ENCODE assay signal across 20 cellular contexts in the genomic region with DNA sequence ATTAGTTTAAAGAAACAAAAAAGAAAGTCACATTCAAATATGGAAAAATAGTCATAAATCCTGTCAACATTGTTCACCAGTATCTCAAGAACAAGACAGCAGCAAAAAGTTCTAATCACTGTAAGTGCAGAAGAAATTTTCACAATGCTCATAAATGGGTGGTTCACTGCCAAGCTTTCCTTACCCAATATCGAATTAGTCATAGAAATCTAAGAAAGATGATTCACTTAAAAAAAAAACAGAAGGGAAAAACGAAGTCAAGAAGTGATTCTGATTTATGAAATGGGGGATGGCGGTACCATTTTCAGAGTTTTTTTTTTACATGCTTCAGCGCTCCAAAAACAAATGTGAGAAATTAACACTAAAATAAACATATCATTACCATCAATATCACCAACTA.
DNase-seq lines count a peak whose midpoint lies in the region; ATAC-seq, FAIRE-seq and TF ChIP-seq lines count a peak whose summit lies in the region.
"Had no signal": no experiment of that assay in that cellular context is flagged by ENCODE, and none has a peak within 500 bp of the region (broad histone marks: within the 10 kb centered on the region; RNA-seq: fewer than 3 reads in every experiment).

No MANE protein-coding gene starts in this region.

- no peak overlapping the region for H3K4me2 ChIP-seq in astrocyte (ENCODE audit: low read length)

- no peak for ATAC-seq in GM18858 (IDR thresholded peaks at IDR 0.05; ENCODE audit: unreplicated experiment)

- no peaks in the 10 kb centered on the region for H3K36me3 ChIP-seq in astrocyte (ENCODE audit: insufficient read depth, low read length)
- H3K36me3 ChIP-seq: colonic mucosa, thoracic aorta had no signal

- H3K36me3 Mint-ChIP-seq in HFFc6 (ENCODE audit: low read depth) (peaks cover 21% of the 10 kb centered on the region), astrocyte (ENCODE audit: low read depth, unreplicated experiment) (peaks cover 10% of the 10 kb centered on the region), nephron progenitor cell (ENCODE audit: low read depth) (peaks cover 56% of the 10 kb centered on the region)
- peaks cover 49% of the 10 kb centered on the region for H3K36me3 Mint-ChIP-seq in activated naive CD8-positive, alpha-beta T cell treated with anti-CD3 and anti-CD28 coated beads for 36 hours

- DNase-seq in ACHN (peak; percentile 19), HFFc6 (peak; percentile 52), astrocyte (ENCODE audit: low read depth) (peak; percentile 79), foreskin fibroblast (peak; percentile 45 to 79), substantia nigra (lab: John Stamatoyannopoulos, UW) (no peak), nephron progenitor cell (no peak)
- no peak for DNase-seq in activated naive CD8-positive, alpha-beta T cell treated with anti-CD3 and anti-CD28 coated beads for 36 hours
- DNase-seq: activated CD4-positive, CD25-positive, alpha-beta regulatory T cell; colonic mucosa; DMS79; foreskin melanocyte; NCI-H1417; NCI-H345; posterior cingulate gyrus; stimulated activated CD4-positive, alpha-beta T cell treated with anti-CD3 and anti-CD28 coated beads, Interleukin-15, amount 100 ng/mL, for 24 hours; SW 1271 had no signal

- H3K4me1 Mint-ChIP-seq in HFFc6 (ENCODE audit: low read depth) (peaks cover 21% of the 10 kb centered on the region), astrocyte (ENCODE audit: low read depth, unreplicated experiment) (no peaks in the 10 kb centered on the region), nephron progenitor cell (no peaks in the 10 kb centered on the region)
- H3K4me1 Mint-ChIP-seq in activated naive CD8-positive, alpha-beta T cell treated with anti-CD3 and anti-CD28 coated beads for 36 hours, result no peaks in the 10 kb centered on the region
- H3K4me1 Mint-ChIP-seq: activated naive CD4-positive, alpha-beta T cell treated with anti-CD3 and anti-CD28 coated beads, Interleukin-2, amount 50 U/mL, for 24 hours had no signal

- FAIRE-seq in astrocyte (lab: Jason Lieb, UNC), result no peak
- FAIRE-seq: GM12891 had no signal

- H3K79me2 ChIP-seq in astrocyte (ENCODE audit: insufficient read depth, low read length), result peaks cover 6% of the 10 kb centered on the region

- peaks cover 5% of the 10 kb centered on the region for H4K20me1 ChIP-seq in astrocyte (ENCODE audit: insufficient read depth, low read length)

- H3K9me3 ChIP-seq in astrocyte (ENCODE audit: insufficient read depth, low read depth, low read length), result no peaks in the 10 kb centered on the region
- H3K9me3 ChIP-seq: colonic mucosa had no signal

- H3K4me1 ChIP-seq in astrocyte (ENCODE audit: insufficient read depth, low read length), result no peaks in the 10 kb centered on the region

- TF ChIP-seq CTCF in HFFc6 (IDR thresholded peaks at IDR 0.05) (no peak), astrocyte (IDR thresholded peaks at IDR 0.05; ENCODE audit: insufficient read depth, low read depth, low read length) (no peak), foreskin fibroblast (IDR thresholded peaks at IDR 0.05; ENCODE audit: low read depth, low read length) (no peak), nephron progenitor cell (IDR thresholded peaks at IDR 0.05) (no peak)

- H3K9me3 Mint-ChIP-seq in HFFc6 (peaks cover 12% of the 10 kb centered on the region; the same call in 1 of the 2 replicates), astrocyte (ENCODE audit: unreplicated experiment) (peaks cover 16% of the 10 kb centered on the region), nephron progenitor cell (peaks cover 49% of the 10 kb centered on the region)
- peaks cover 29% of the 10 kb centered on the region for H3K9me3 Mint-ChIP-seq in activated naive CD8-positive, alpha-beta T cell treated with anti-CD3 and anti-CD28 coated beads for 36 hours

- H3K4me3 ChIP-seq in astrocyte (ENCODE audit: insufficient read depth, low read depth, low read length), result no peak overlapping the region
- no peak overlapping the region for H3K4me3 ChIP-seq in foreskin fibroblast (ENCODE audit: low read depth in 1 of 2, low read length in 2 of 2)
- H3K4me3 ChIP-seq: colonic mucosa, thoracic aorta had no signal

- in situ Hi-C loops in ACHN (cut with HindIII; ENCODE audit: low pct_ligation_motif_present, low pct_unique_long_range_greater_than_20kb, low sequenced_read_pairs), result no loop called here

- H3K27me3 Mint-ChIP-seq in HFFc6 (ENCODE audit: insufficient read depth), result no peaks in the 10 kb centered on the region; the same call in 1 of the 2 replicates
- H3K27me3 Mint-ChIP-seq in astrocyte (ENCODE audit: low read depth, unreplicated experiment), result no peaks in the 10 kb centered on the region
- no peaks in the 10 kb centered on the region for H3K27me3 Mint-ChIP-seq in activated naive CD8-positive, alpha-beta T cell treated with anti-CD3 and anti-CD28 coated beads for 36 hours
- H3K27me3 Mint-ChIP-seq in nephron progenitor cell (ENCODE audit: low read depth, poor library complexity), result no peaks in the 10 kb centered on the region
- H3K27me3 Mint-ChIP-seq: activated naive CD4-positive, alpha-beta T cell treated with anti-CD3 and anti-CD28 coated beads, Interleukin-2, amount 50 U/mL, for 24 hours had no signal

- H3K27ac ChIP-seq in astrocyte (ENCODE audit: low read depth, low read length), result no peak overlapping the region
- no peak overlapping the region for H3K27ac ChIP-seq in substantia nigra (ENCODE audit: low read depth, low read length, poor library complexity, severe bottlenecking)
- H3K27ac ChIP-seq: colonic mucosa, thoracic aorta had no signal

- no peak overlapping the region for H2AFZ ChIP-seq in astrocyte (ENCODE audit: low read depth, low read length)

- H3K27me3 ChIP-seq in astrocyte (ENCODE audit: insufficient read depth, low read length), result no peaks in the 10 kb centered on the region
- H3K27me3 ChIP-seq: colonic mucosa had no signal

- H3K9ac ChIP-seq in astrocyte (ENCODE audit: low read length), result no peak overlapping the region

- H3K4me3 Mint-ChIP-seq in HFFc6 (peak overlapping the region; percentile 56), astrocyte (ENCODE audit: unreplicated experiment) (no peak overlapping the region), nephron progenitor cell (no peak overlapping the region)
- H3K4me3 Mint-ChIP-seq in activated naive CD8-positive, alpha-beta T cell treated with anti-CD3 and anti-CD28 coated beads for 36 hours, result no peak overlapping the region
- H3K4me3 Mint-ChIP-seq: activated naive CD4-positive, alpha-beta T cell treated with anti-CD3 and anti-CD28 coated beads, Interleukin-2, amount 50 U/mL, for 24 hours had no signal

- H3K27ac Mint-ChIP-seq in HFFc6 (no peak overlapping the region), astrocyte (ENCODE audit: unreplicated experiment) (no peak overlapping the region), nephron progenitor cell (no peak overlapping the region)
- H3K27ac Mint-ChIP-seq in activated naive CD8-positive, alpha-beta T cell treated with anti-CD3 and anti-CD28 coated beads for 36 hours, result no peak overlapping the region
- H3K27ac Mint-ChIP-seq: activated naive CD4-positive, alpha-beta T cell treated with anti-CD3 and anti-CD28 coated beads, Interleukin-2, amount 50 U/mL, for 24 hours had no signal

Comparison
In these comparisons a context has a peak if more than half of its experiments do, and no peak if none do; other contexts are left out.
1. DNase-seq: peak in ACHN (single experiment), HFFc6 (single experiment), astrocyte (single experiment) and foreskin fibroblast (2 of 2); none in substantia nigra (0 of 49), activated naive CD8-positive, alpha-beta T cell treated with anti-CD3 and anti-CD28 coated beads for 36 hours (single experiment) and nephron progenitor cell (single experiment).